Comparison of ENCODE assay signal across 8 cellular contexts in the genomic region with DNA sequence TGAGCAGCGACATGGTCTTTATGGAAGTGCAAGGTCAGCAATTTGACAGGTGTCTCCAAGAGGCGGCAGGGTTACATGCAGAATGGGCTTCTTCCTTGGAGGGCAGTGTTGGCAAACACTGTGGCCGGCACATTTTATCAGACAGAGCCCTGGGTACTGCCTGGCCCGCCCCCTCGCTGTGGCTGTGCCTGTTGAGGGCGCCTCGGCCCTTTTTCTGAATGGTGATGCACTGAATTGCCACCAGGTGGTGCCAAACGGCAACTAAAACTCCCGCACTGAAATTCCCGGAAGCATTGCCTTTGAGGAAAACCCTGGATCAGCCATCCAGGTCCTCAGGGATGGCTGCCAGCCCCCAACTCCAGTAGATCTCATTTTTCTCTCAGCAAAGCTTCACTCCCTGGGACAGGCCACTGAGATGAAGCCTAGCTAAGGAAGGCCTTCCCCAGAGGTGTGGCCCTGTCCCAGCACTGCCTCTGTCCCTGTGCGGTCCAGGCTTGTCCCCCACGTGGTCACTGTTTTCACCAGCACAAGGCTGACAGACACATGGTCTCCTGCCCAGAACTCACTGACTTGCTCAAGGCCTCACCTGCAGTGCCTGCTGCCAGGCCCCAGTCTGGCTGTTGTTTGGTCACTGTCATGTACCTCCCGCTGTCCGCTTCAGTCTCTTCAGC.
DNase-seq lines count a peak whose midpoint lies in the region; ATAC-seq and TF ChIP-seq lines count a peak whose summit lies in the region.

No MANE protein-coding gene starts in this region.

- peak; percentile 73 for ATAC-seq in activated B cell treated with CpG ODN at 0.5 μM for 24 hours (ENCODE audit: low read depth)
- peak; percentile 89 for ATAC-seq in left colon
- ATAC-seq in HG02884 (IDR thresholded peaks at IDR 0.05; ENCODE audit: unreplicated experiment): no peak

- POLR2A ChIA-PET in HEK293T (lab: Yijun Ruan, JAX): no interaction called here
- POLR2A ChIA-PET in activated B cell treated with CpG ODN at 0.5 μM for 24 hours (lab: Charles Lee): interaction anchor here (1.0 kb wide), 1 partner anchor 94 kb away, joined by 4 read pairs; no protein-coding TSS in a partner anchor

- peak; percentile 61 for TF ChIP-seq CTCF in activated B cell treated with CpG ODN at 0.5 μM for 24 hours (IDR thresholded peaks at IDR 0.05)
- TF ChIP-seq CTCF in choroid plexus epithelial cell (conservative IDR thresholded peaks at IDR 0.05; ENCODE audit: low read depth, low read length): peak; percentile 88

- no peaks in the 10 kb centered on the region for H3K9me3 Mint-ChIP-seq in activated B cell treated with CpG ODN at 0.5 μM for 24 hours

- no peak overlapping the region for H3K4me3 Mint-ChIP-seq in activated B cell treated with CpG ODN at 0.5 μM for 24 hours

- CTCF ChIA-PET in HEK293T (lab: Yijun Ruan, JAX) (no interaction called here), activated B cell treated with CpG ODN at 0.5 μM for 24 hours (lab: Charles Lee) (interaction anchor here (1.4 to 4.0 kb wide), 3 partner anchors 75 to 94 kb away, joined by 3 to 32 read pairs (median 4); no protein-coding TSS in a partner anchor)

- H3K27ac Mint-ChIP-seq in activated B cell treated with CpG ODN at 0.5 μM for 24 hours: no peak overlapping the region

- H3K4me1 Mint-ChIP-seq in activated B cell treated with CpG ODN at 0.5 μM for 24 hours: peaks cover 5% of the 10 kb centered on the region

- H3K27me3 Mint-ChIP-seq in activated B cell treated with CpG ODN at 0.5 μM for 24 hours: no peaks in the 10 kb centered on the region

- DNase-seq in DMS153 (lab: John Stamatoyannopoulos, UW) (peak; percentile 30), HEK293T (ENCODE audit: extremely low spot score) (peak; percentile 82), NCI-H2171 treated with DMSO at 0.1 percent for 48 hours (lab: John Stamatoyannopoulos, UW) (peak; percentile 80), activated B cell treated with CpG ODN at 0.5 μM for 24 hours (peak; percentile 29), choroid plexus epithelial cell (ENCODE audit: low read depth) (peak; percentile 71), left colon (peak; percentile 40 to 58)
- peak; percentile 10 to 35 for DNase-seq in stimulated activated CD4-positive, alpha-beta T cell treated with anti-CD3 and anti-CD28 coated beads, Interleukin-4, amount 100 ng/mL, for 4 hours

- intact Hi-C loops in activated B cell treated with CpG ODN at 0.5 μM for 24 hours (cut with micrococcal nuclease) (loop anchor here (1.0 kb wide), 2 partner anchors 94 to 187 kb away; no protein-coding TSS in a partner anchor), left colon (cut with DNase I, micrococcal nuclease) (loop anchor here (5.0 kb wide), 2 partner anchors 92 to 97 kb away; no protein-coding TSS in a partner anchor)

- H3K36me3 Mint-ChIP-seq in activated B cell treated with CpG ODN at 0.5 μM for 24 hours (ENCODE audit: low read depth): peaks cover 83% of the 10 kb centered on the region

- H3K4me3 ChIP-seq in choroid plexus epithelial cell (ENCODE audit: low read depth, low read length): no peak overlapping the region

TF ChIP-seq in HEK293T, 16 proteins besides CTCF, POLR2A, EP300 and RAD21:
- TF ChIP-seq ELF4 (IDR thresholded peaks at IDR 0.05) (peak; percentile 35; the same call in 1 of the 2 replicates), PKNOX1 (IDR thresholded peaks at IDR 0.05) (no peak)

Comparison
In these comparisons a context has a peak if more than half of its experiments do, and no peak if none do; other contexts are left out.
1. DNase-seq: peak in every context shown above with its lines; median percentile 82 in HEK293T; 80 in NCI-H2171 treated with DMSO at 0.1 percent for 48 hours; 71 in choroid plexus epithelial cell; 49 in left colon; 30 in DMS153; 29 in activated B cell treated with CpG ODN at 0.5 μM for 24 hours; 22 in stimulated activated CD4-positive, alpha-beta T cell treated with anti-CD3 and anti-CD28 coated beads, Interleukin-4, amount 100 ng/mL, for 4 hours.